2 cellular contexts compared by ENCODE assay signal in the genomic region with DNA sequence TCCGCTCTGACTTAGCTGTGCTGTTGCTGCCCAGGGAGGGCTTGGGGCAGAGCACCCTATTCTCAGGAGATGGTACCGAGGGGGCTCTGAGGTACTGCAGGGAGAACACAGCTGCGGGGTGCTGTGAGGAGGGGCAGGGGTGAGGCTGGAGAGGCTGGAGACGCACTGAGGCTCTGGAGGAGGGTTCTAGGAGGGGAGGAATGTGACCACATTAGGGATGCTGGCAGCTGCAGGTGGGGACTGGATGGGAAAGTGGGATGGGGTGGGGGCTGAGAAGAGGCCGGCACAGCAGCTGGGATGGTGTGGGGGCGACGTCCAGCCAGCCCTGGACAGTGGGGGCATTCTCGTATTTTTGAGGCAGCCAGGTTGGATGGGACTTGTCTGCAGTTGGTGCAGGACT.
TF ChIP-seq lines count a peak whose summit lies in the region.

No MANE protein-coding gene starts in this region.

TF ChIP-seq in SK-N-SH, 30 proteins besides CTCF, POLR2A, EP300 and RAD21:
- TF ChIP-seq SMC3 (IDR thresholded peaks at IDR 0.05; ENCODE audit: low read depth, low read length) (no peak), RXRA (IDR thresholded peaks at IDR 0.05; ENCODE audit: borderline replicate concordance, low read depth) (no peak), MEF2A (IDR thresholded peaks at IDR 0.05; ENCODE audit: borderline replicate concordance, low read depth) (no peak), GATA2 (CRISPR knock-in tag; IDR thresholded peaks at IDR 0.05) (no peak), TEAD4 (IDR thresholded peaks at IDR 0.05; ENCODE audit: borderline replicate concordance, insufficient read depth) (no peak), CHD2 (IDR thresholded peaks at IDR 0.05; ENCODE audit: low read length, partially characterized antibody) (no peak), FOSL2 (IDR thresholded peaks at IDR 0.05; ENCODE audit: borderline replicate concordance, low read depth) (no peak), JUND (IDR thresholded peaks at IDR 0.05) (no peak), RCOR1 (IDR thresholded peaks at IDR 0.05; ENCODE audit: low read length) (no peak), TAF1 (IDR thresholded peaks at IDR 0.05; ENCODE audit: borderline replicate concordance, low read depth, low read length) (no peak)
- TF ChIP-seq, protein P1, sequence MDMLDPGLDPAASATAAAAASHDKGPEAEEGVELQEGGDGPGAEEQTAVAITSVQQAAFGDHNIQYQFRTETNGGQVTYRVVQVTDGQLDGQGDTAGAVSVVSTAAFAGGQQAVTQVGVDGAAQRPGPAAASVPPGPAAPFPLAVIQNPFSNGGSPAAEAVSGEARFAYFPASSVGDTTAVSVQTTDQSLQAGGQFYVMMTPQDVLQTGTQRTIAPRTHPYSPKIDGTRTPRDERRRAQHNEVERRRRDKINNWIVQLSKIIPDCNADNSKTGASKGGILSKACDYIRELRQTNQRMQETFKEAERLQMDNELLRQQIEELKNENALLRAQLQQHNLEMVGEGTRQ (IDR thresholded peaks at IDR 0.05; ENCODE audit: borderline replicate concordance, low read depth, low read length), result no peak
- TF ChIP-seq, protein P2, sequence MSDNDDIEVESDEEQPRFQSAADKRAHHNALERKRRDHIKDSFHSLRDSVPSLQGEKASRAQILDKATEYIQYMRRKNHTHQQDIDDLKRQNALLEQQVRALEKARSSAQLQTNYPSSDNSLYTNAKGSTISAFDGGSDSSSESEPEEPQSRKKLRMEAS (IDR thresholded peaks at IDR 0.05; ENCODE audit: low read depth), result no peak
- TF ChIP-seq, protein P3, sequence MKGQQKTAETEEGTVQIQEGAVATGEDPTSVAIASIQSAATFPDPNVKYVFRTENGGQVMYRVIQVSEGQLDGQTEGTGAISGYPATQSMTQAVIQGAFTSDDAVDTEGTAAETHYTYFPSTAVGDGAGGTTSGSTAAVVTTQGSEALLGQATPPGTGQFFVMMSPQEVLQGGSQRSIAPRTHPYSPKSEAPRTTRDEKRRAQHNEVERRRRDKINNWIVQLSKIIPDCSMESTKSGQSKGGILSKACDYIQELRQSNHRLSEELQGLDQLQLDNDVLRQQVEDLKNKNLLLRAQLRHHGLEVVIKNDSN (IDR thresholded peaks at IDR 0.05; ENCODE audit: borderline replicate concordance, low read depth), result no peak
TF ChIP-seq in SK-N-SH: peak in this region for 0.

TF ChIP-seq in SK-N-SH treated with all-trans-retinoic acid at 6 μM for 48 hours, 23 proteins besides CTCF, POLR2A, EP300 and RAD21:
- TF ChIP-seq, protein P4, sequence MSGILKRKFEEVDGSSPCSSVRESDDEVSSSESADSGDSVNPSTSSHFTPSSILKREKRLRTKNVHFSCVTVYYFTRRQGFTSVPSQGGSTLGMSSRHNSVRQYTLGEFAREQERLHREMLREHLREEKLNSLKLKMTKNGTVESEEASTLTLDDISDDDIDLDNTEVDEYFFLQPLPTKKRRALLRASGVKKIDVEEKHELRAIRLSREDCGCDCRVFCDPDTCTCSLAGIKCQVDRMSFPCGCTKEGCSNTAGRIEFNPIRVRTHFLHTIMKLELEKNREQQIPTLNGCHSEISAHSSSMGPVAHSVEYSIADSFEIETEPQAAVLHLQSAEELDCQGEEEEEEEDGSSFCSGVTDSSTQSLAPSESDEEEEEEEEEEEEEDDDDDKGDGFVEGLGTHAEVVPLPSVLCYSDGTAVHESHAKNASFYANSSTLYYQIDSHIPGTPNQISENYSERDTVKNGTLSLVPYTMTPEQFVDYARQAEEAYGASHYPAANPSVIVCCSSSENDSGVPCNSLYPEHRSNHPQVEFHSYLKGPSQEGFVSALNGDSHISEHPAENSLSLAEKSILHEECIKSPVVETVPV (CRISPR knock-in tag; IDR thresholded peaks at IDR 0.05), result no peak
- TF ChIP-seq TOX (CRISPR knock-in tag; IDR thresholded peaks at IDR 0.05; ENCODE audit: borderline replicate concordance) (no peak), ZC3H10 (CRISPR knock-in tag; IDR thresholded peaks at IDR 0.05) (no peak), TCF4 (CRISPR knock-in tag; IDR thresholded peaks at IDR 0.05; ENCODE audit: borderline replicate concordance) (no peak)
- TF ChIP-seq, protein P5, sequence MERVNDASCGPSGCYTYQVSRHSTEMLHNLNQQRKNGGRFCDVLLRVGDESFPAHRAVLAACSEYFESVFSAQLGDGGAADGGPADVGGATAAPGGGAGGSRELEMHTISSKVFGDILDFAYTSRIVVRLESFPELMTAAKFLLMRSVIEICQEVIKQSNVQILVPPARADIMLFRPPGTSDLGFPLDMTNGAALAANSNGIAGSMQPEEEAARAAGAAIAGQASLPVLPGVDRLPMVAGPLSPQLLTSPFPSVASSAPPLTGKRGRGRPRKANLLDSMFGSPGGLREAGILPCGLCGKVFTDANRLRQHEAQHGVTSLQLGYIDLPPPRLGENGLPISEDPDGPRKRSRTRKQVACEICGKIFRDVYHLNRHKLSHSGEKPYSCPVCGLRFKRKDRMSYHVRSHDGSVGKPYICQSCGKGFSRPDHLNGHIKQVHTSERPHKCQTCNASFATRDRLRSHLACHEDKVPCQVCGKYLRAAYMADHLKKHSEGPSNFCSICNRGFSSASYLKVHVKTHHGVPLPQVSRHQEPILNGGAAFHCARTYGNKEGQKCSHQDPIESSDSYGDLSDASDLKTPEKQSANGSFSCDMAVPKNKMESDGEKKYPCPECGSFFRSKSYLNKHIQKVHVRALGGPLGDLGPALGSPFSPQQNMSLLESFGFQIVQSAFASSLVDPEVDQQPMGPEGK (CRISPR knock-in tag; IDR thresholded peaks at IDR 0.05; ENCODE audit: borderline replicate concordance), result no peak
- TF ChIP-seq, protein P6, sequence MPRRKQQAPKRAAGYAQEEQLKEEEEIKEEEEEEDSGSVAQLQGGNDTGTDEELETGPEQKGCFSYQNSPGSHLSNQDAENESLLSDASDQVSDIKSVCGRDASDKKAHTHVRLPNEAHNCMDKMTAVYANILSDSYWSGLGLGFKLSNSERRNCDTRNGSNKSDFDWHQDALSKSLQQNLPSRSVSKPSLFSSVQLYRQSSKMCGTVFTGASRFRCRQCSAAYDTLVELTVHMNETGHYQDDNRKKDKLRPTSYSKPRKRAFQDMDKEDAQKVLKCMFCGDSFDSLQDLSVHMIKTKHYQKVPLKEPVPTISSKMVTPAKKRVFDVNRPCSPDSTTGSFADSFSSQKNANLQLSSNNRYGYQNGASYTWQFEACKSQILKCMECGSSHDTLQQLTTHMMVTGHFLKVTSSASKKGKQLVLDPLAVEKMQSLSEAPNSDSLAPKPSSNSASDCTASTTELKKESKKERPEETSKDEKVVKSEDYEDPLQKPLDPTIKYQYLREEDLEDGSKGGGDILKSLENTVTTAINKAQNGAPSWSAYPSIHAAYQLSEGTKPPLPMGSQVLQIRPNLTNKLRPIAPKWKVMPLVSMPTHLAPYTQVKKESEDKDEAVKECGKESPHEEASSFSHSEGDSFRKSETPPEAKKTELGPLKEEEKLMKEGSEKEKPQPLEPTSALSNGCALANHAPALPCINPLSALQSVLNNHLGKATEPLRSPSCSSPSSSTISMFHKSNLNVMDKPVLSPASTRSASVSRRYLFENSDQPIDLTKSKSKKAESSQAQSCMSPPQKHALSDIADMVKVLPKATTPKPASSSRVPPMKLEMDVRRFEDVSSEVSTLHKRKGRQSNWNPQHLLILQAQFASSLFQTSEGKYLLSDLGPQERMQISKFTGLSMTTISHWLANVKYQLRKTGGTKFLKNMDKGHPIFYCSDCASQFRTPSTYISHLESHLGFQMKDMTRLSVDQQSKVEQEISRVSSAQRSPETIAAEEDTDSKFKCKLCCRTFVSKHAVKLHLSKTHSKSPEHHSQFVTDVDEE (CRISPR knock-in tag; IDR thresholded peaks at IDR 0.05), result no peak
